ENCODE assay signal across 31 cellular contexts in the genomic region with DNA sequence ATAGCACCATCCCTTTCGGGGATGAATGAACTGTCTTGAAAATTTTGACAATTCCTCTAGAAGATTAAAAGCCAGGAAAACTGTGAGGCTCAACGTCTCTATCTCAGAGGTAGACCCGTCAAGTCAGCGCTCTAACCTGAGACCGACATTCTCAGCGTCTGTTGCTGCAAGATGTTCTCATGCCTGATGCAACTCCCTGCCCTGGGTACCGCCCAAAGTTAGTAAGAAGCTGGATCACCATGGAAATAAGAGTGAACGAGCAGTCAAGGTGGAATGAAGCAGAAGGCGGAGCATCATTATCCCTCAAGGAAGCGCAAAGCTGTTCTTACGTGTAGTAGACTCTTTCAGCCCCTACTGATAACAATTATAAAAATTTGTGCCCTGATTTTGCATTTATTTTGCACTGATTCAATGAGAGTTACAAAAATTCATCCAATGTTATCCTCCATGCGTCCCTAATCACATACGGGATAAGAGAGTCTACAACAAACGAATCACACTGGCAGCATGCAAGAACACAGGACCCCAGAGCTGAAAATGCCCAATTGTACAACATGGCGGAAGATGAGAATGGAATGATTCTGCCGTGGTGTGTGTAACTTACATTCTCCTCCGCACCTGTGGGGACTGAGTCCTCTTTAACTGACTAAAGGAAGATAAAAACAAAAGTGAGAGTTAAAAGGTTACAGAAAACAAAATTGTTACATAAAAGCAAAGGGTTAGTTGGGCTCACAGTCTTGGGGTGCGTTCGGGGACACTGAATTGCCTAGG.
"Had no signal": no experiment of that assay in that cellular context is flagged by ENCODE, and none has a peak within 500 bp of the region (broad histone marks: within the 10 kb centered on the region; RNA-seq: fewer than 3 reads in every experiment).

No MANE protein-coding gene starts in this region.

- ATAC-seq: activated naive CD8-positive, alpha-beta T cell treated with anti-CD3 and anti-CD28 coated beads, Interleukin-2, amount 50 U/mL, for 24 hours; left lung; stimulated activated naive B cell treated with anti-CD40 and anti-IgM and Interleukin-4, amounts not matched to agents 10 μg/mL and 1 μg/mL and 100 μg/mL, for 72 hours had no signal

- H3K27me3 Mint-ChIP-seq: activated CD4-positive, alpha-beta memory T cell treated with anti-CD3 and anti-CD28 coated beads, Interleukin-2, amount 10 ng/mL, durations not matched to agents 7 days and 5 days; activated CD4-positive, alpha-beta T cell treated with anti-CD3 and anti-CD28 coated beads, Interleukin-2, amount 10 ng/mL, durations not matched to agents 7 days and 5 days; activated T-cell treated with anti-CD3 and anti-CD28 coated beads, Interleukin-2, amount 50 U/mL, for 24 hours; central memory CD8-positive, alpha-beta T cell; type B pancreatic cell had no signal

- FAIRE-seq: islet of Langerhans, small intestine had no signal

- H3K27ac Mint-ChIP-seq: activated CD4-positive, alpha-beta memory T cell treated with anti-CD3 and anti-CD28 coated beads, Interleukin-2, amount 10 ng/mL, durations not matched to agents 7 days and 5 days; activated CD4-positive, alpha-beta T cell treated with anti-CD3 and anti-CD28 coated beads, Interleukin-2, amount 10 ng/mL, durations not matched to agents 7 days and 5 days; activated naive CD8-positive, alpha-beta T cell treated with anti-CD3 and anti-CD28 coated beads, Interleukin-2, amount 50 U/mL, for 24 hours; activated T-cell treated with anti-CD3 and anti-CD28 coated beads, Interleukin-2, amount 50 U/mL, for 24 hours; dendritic cell treated with granulocyte-macrophage colony-stimulating factor and Interleukin-4, amounts not matched to agents 40 ng/mL and 50 ng/mL, for 4 days; stimulated activated naive B cell treated with anti-CD40 and anti-IgM and Interleukin-4, amounts not matched to agents 10 μg/mL and 1 μg/mL and 100 μg/mL, for 72 hours; type B pancreatic cell had no signal

- H3K4me3 ChIP-seq: esophagus muscularis mucosa, left lung, lung, ovary, prostate gland, sigmoid colon, stomach, thoracic aorta, uterus had no signal

- H3K9me3 Mint-ChIP-seq: type B pancreatic cell had no signal

- DNase-seq: activated CD4-positive, alpha-beta memory T cell treated with anti-CD3 and anti-CD28 coated beads, Interleukin-2, amount 10 ng/mL, durations not matched to agents 7 days and 5 days; activated CD4-positive, alpha-beta T cell treated with anti-CD3 and anti-CD28 coated beads, Interleukin-2, amount 10 ng/mL, durations not matched to agents 7 days and 5 days; activated CD4-positive, CD25-positive, alpha-beta regulatory T cell treated with anti-CD3 and anti-CD28 coated beads, Interleukin-2, amount 50 U/mL, for 72 hours; activated CD8-positive, alpha-beta memory T cell treated with anti-CD3 and anti-CD28 coated beads, Interleukin-2, amount 50 U/mL, for 48 hours; activated gamma-delta T cell; activated naive CD4-positive, alpha-beta T cell treated with anti-CD3 and anti-CD28 coated beads, Interleukin-2, amount 50 U/mL, for 16 hours; activated naive CD8-positive, alpha-beta T cell treated with anti-CD3 and anti-CD28 coated beads, Interleukin-2, amount 50 U/mL, for 24 hours; activated T-cell treated with anti-CD3 and anti-CD28 coated beads, Interleukin-2, amount 50 U/mL, for 24 hours; amygdala; effector CD4-positive, alpha-beta T cell; foreskin melanocyte; left lung; sigmoid colon; small intestine; stimulated activated CD4-positive, alpha-beta T cell treated with anti-CD3 and anti-CD28 coated beads, Interleukin-4, amount 100 ng/mL, for 24 hours; stimulated activated CD8-positive, alpha-beta memory T cell treated with anti-CD3 and anti-CD28 coated beads, Interleukin-4, amount 100 ng/mL, for 48 hours; stimulated activated naive B cell treated with anti-CD40 and anti-IgM and Interleukin-4, amounts not matched to agents 10 μg/mL and 1 μg/mL and 100 μg/mL, for 72 hours; stomach; T1000 had no signal

- H3K4me3 Mint-ChIP-seq: activated CD4-positive, alpha-beta memory T cell treated with anti-CD3 and anti-CD28 coated beads, Interleukin-2, amount 10 ng/mL, durations not matched to agents 7 days and 5 days; activated CD4-positive, alpha-beta T cell treated with anti-CD3 and anti-CD28 coated beads, Interleukin-2, amount 10 ng/mL, durations not matched to agents 7 days and 5 days; activated naive CD8-positive, alpha-beta T cell treated with anti-CD3 and anti-CD28 coated beads, Interleukin-2, amount 50 U/mL, for 24 hours; activated T-cell treated with anti-CD3 and anti-CD28 coated beads, Interleukin-2, amount 50 U/mL, for 24 hours; central memory CD8-positive, alpha-beta T cell; dendritic cell treated with granulocyte-macrophage colony-stimulating factor and Interleukin-4, amounts not matched to agents 40 ng/mL and 50 ng/mL, for 4 days; nephron; stimulated activated naive B cell treated with anti-CD40 and anti-IgM and Interleukin-4, amounts not matched to agents 10 μg/mL and 1 μg/mL and 100 μg/mL, for 72 hours; type B pancreatic cell had no signal

- H3K4me1 Mint-ChIP-seq: activated CD4-positive, alpha-beta memory T cell treated with anti-CD3 and anti-CD28 coated beads, Interleukin-2, amount 10 ng/mL, durations not matched to agents 7 days and 5 days; activated CD4-positive, alpha-beta T cell treated with anti-CD3 and anti-CD28 coated beads, Interleukin-2, amount 10 ng/mL, durations not matched to agents 7 days and 5 days; activated naive CD8-positive, alpha-beta T cell treated with anti-CD3 and anti-CD28 coated beads, Interleukin-2, amount 50 U/mL, for 24 hours; central memory CD8-positive, alpha-beta T cell; nephron; stimulated activated naive B cell treated with anti-CD40 and anti-IgM and Interleukin-4, amounts not matched to agents 10 μg/mL and 1 μg/mL and 100 μg/mL, for 72 hours had no signal

- H3K36me3 Mint-ChIP-seq: type B pancreatic cell had no signal

- H3K9me3 ChIP-seq: esophagus muscularis mucosa, neutrophil, ovary, prostate gland, sigmoid colon, stomach, thoracic aorta, uterus had no signal
